In genomic region chr11:3367221-3367620, GRCh38 we compare ENCODE assay signal across 18 cellular contexts. TPM values are rescaled to one million over a fixed set of nuclear protein-coding genes. Genes with fewer than 3 reads are reported as not detected.
DNase-seq lines count a peak whose midpoint lies in the region; ATAC-seq and TF ChIP-seq lines count a peak whose summit lies in the region.
"Had no signal": no experiment of that assay in that cellular context is flagged by ENCODE, and none has a peak within 500 bp of the region (broad histone marks: within the 10 kb centered on the region; RNA-seq: fewer than 3 reads in every experiment).

No MANE protein-coding gene starts in this region.

- no peak for TF ChIP-seq CTCF in SK-N-SH (IDR thresholded peaks at IDR 0.05)

- H3K4me1 ChIP-seq in SK-N-SH (ENCODE audit: control insufficient read depth in 1 of 2, insufficient read depth in 2 of 2, low read depth in 1 of 2, low read length in 1 of 2) (no peaks in the 10 kb centered on the region), GM23248 (ENCODE audit: insufficient read depth) (no peaks in the 10 kb centered on the region), adipocyte (ENCODE audit: control insufficient read depth, insufficient read depth, low read length) (no peaks in the 10 kb centered on the region)
- H3K4me1 ChIP-seq: HAP-1 had no signal

- no peak overlapping the region for H3K9ac ChIP-seq in SK-N-SH
- H3K9ac ChIP-seq in GM23248: no peak overlapping the region
- no peak overlapping the region for H3K9ac ChIP-seq in adipocyte (ENCODE audit: low read length)

- POLR2A ChIA-PET in SK-N-SH (lab: Yijun Ruan, JAX): no interaction called here

- peaks cover 5% of the 10 kb centered on the region for H3F3A ChIP-seq in SK-N-SH (replicated peaks; ENCODE audit: insufficient read depth)
- H3F3A ChIP-seq in GM23248 (ENCODE audit: insufficient read depth): no peaks in the 10 kb centered on the region

- ATAC-seq in SK-N-SH treated with all-trans-retinoic acid at 6 μM for 48 hours (no peak), HG03439 (IDR thresholded peaks at IDR 0.05; ENCODE audit: unreplicated experiment) (no peak)

- H2AFZ ChIP-seq in SK-N-SH (ENCODE audit: low read depth) (no peak overlapping the region), GM23248 (no peak overlapping the region)

- H3K36me3 ChIP-seq in SK-N-SH (replicated peaks in 1 of 2; ENCODE audit: control insufficient read depth in 1 of 2, insufficient read depth in 2 of 2, low read length in 1 of 2) (peaks cover 91 to 99% of the 10 kb centered on the region in 2 experiments), GM23248 (ENCODE audit: low read depth) (peaks cover 95% of the 10 kb centered on the region), adipocyte (ENCODE audit: control insufficient read depth, insufficient read depth, low read length, severe bottlenecking) (peaks cover 97% of the 10 kb centered on the region)

- H3K27me3 ChIP-seq in SK-N-SH (ENCODE audit: insufficient read depth) (no peaks in the 10 kb centered on the region), GM23248 (replicated peaks; ENCODE audit: insufficient read depth) (no peaks in the 10 kb centered on the region), adipocyte (replicated peaks; ENCODE audit: control insufficient read depth, insufficient read depth, low read length) (no peaks in the 10 kb centered on the region)

- in situ Hi-C loops in GM23248 (cut with MboI): no loop called here

- no peaks in the 10 kb centered on the region for H4K20me1 ChIP-seq in SK-N-SH (ENCODE audit: insufficient read depth)
- H4K20me1 ChIP-seq in GM23248 (ENCODE audit: insufficient read depth): no peaks in the 10 kb centered on the region

- CTCF ChIA-PET in SK-N-SH (lab: Yijun Ruan, JAX): no interaction called here

- no peak overlapping the region for H3K4me2 ChIP-seq in SK-N-SH
- no peak overlapping the region for H3K4me2 ChIP-seq in GM23248 (ENCODE audit: unreplicated experiment)

- no peak for TF ChIP-seq RAD21 in SK-N-SH (IDR thresholded peaks at IDR 0.05; ENCODE audit: low read length)

- H3K27ac ChIP-seq in SK-N-SH (ENCODE audit: low read depth in 2 of 2, low read length in 1 of 2): no peak overlapping the region
- H3K27ac ChIP-seq in GM23248: no peak overlapping the region
- H3K27ac ChIP-seq: 22Rv1 had no signal

- H3K79me2 ChIP-seq in SK-N-SH (ENCODE audit: insufficient read depth): peaks cover 42% of the 10 kb centered on the region
- H3K79me2 ChIP-seq in GM23248 (ENCODE audit: insufficient read depth): peaks cover 33% of the 10 kb centered on the region

- DNase-seq in SK-N-SH (no peak), GM23248 (peak; percentile 19), adipocyte (ENCODE audit: low read depth) (no peak), SW480 (ENCODE audit: low spot score) (no peak), NCI-H1694 (lab: John Stamatoyannopoulos, UW) (no peak)
- no peak for DNase-seq in stimulated activated CD4-positive, alpha-beta T cell treated with anti-CD3 and anti-CD28 coated beads, Interleukin-2, amount 100 ng/mL, for 24 hours
- DNase-seq: C1 segment of cervical spinal cord; Calu3; CD4-positive, alpha-beta memory T cell; COR-L47; DMS53; DMS79 treated with DMSO at 0.1 percent for 48 hours; GDM1; GOT3 had no signal

- TF ChIP-seq EP300 in SK-N-SH (IDR thresholded peaks at IDR 0.05; ENCODE audit: borderline replicate concordance in 1 of 2, low read depth in 1 of 2, low read length in 1 of 2): no peak

- H3K4me3 ChIP-seq in SK-N-SH (ENCODE audit: low read depth in 2 of 2, low read length in 1 of 2) (no peak overlapping the region), GM23248 (no peak overlapping the region), adipocyte (ENCODE audit: low read length) (peak overlapping the region; percentile 45)
- H3K4me3 ChIP-seq: HAP-1 had no signal

- WGBS in SK-N-SH (ENCODE audit: low lambda C conversion rate): 98% methylated on average over 1 of the region's 1 CpG
- 100% methylated on average over 1 of the region's 1 CpG for WGBS in GM23248 (ENCODE audit: low coverage in 1 of 2, low lambda C conversion rate in 2 of 2, missing lambda C conversion rate in 2 of 2), 2 experiments

- H3K9me2 ChIP-seq in SK-N-SH (no peaks in the 10 kb centered on the region), GM23248 (ENCODE audit: insufficient read depth) (no peaks in the 10 kb centered on the region)

- H3K9me3 ChIP-seq in SK-N-SH (peaks cover 30% of the 10 kb centered on the region), GM23248 (ENCODE audit: low read depth) (peaks cover 17% of the 10 kb centered on the region), adipocyte (ENCODE audit: control insufficient read depth, low read length) (peaks cover 91% of the 10 kb centered on the region)

TF ChIP-seq in SK-N-SH treated with all-trans-retinoic acid at 6 μM for 48 hours, 23 proteins besides CTCF, POLR2A, EP300 and RAD21:
- peak; percentile 58; the same call in 1 of the 2 replicates for TF ChIP-seq ZNF8 (CRISPR knock-in tag; IDR thresholded peaks at IDR 0.05)
- no peak for TF ChIP-seq TCF4 (CRISPR knock-in tag; IDR thresholded peaks at IDR 0.05; ENCODE audit: borderline replicate concordance)

TF ChIP-seq in SK-N-SH, 30 proteins besides CTCF, POLR2A, EP300 and RAD21:
- no peak for TF ChIP-seq ELF1 (IDR thresholded peaks at IDR 0.05)
- TF ChIP-seq GABPA (IDR thresholded peaks at IDR 0.05; ENCODE audit: low read depth): no peak
- TF ChIP-seq YY1 (IDR thresholded peaks at IDR 0.05; ENCODE audit: low read depth): no peak
TF ChIP-seq in SK-N-SH: peak in this region for 0.

RNA-seq across cellular contexts. Expression of gene ZNF195, which starts 11.7 kb away (rescaled TPM):
- polyA plus RNA-seq in SK-N-SH (2012; rRNA removed): 13.2 and 21.7 TPM in 2 replicates
- 16.3 and 16.4 TPM in 2 replicates for polyA plus RNA-seq in SK-N-SH (2012; cell fraction: cytosol; rRNA removed)
- 36.3 and 50.2 TPM in 2 replicates for polyA plus RNA-seq in SK-N-SH (2012; cell fraction: nucleus; rRNA removed)
- total RNA-seq in GM23248 (2014; rRNA removed; shearing (Covaris generic)): 20.4 and 24.2 TPM in 2 replicates
- polyA plus RNA-seq in GM23248 (2016; fragmentation: Nextera tagmentation; extraction: Ambion mirVana): 11.2 and 11.6 TPM in 2 replicates
